In genomic region chr21:44331209-44331608, GRCh38 we compare ENCODE assay signal across 29 cellular contexts. TPM values are rescaled to one million over a fixed set of nuclear protein-coding genes. Genes with fewer than 3 reads are reported as not detected.
"Had no signal": no experiment of that assay in that cellular context is flagged by ENCODE, and none has a peak within 500 bp of the region (broad histone marks: within the 10 kb centered on the region; RNA-seq: fewer than 3 reads in every experiment).

No MANE protein-coding gene starts in this region.

- ATAC-seq: lower lobe of right lung, natural killer cell, T-helper 17 cell, upper lobe of right lung had no signal

- FAIRE-seq: endothelial cell of umbilical vein had no signal

- H3K4me1 ChIP-seq: ascending aorta, lower lobe of right lung, prostate gland, stomach, upper lobe of right lung had no signal

- H3K27me3 Mint-ChIP-seq: activated CD4-positive, alpha-beta memory T cell treated with anti-CD3 and anti-CD28 coated beads, Interleukin-2, amount 10 ng/mL, durations not matched to agents 7 days and 5 days; activated CD4-positive, alpha-beta T cell treated with anti-CD3 and anti-CD28 coated beads, Interleukin-2, amount 10 ng/mL, durations not matched to agents 7 days and 5 days; activated naive CD8-positive, alpha-beta T cell; brain; T-helper 17 cell had no signal

- H3K27me3 ChIP-seq: ascending aorta, stomach, thyroid gland, upper lobe of right lung had no signal

- H3K27ac Mint-ChIP-seq: activated CD4-positive, alpha-beta memory T cell treated with anti-CD3 and anti-CD28 coated beads, Interleukin-2, amount 10 ng/mL, durations not matched to agents 7 days and 5 days; activated CD4-positive, alpha-beta T cell treated with anti-CD3 and anti-CD28 coated beads, Interleukin-2, amount 10 ng/mL, durations not matched to agents 7 days and 5 days; activated naive CD8-positive, alpha-beta T cell; activated T-helper 2 cell treated with anti-CD3 and anti-CD28 coated beads, Interferon-gamma antibody, Interleukin-2, Interleukin-4, amounts not matched to agents 10 μg/mL and 5 μg/mL and 100 μg/mL, durations not matched to agents 14 hours and 24 hours and 36 hours; natural killer cell; T-helper 17 cell had no signal

- H3K27ac ChIP-seq: ascending aorta, lower lobe of right lung, prostate gland, skin epidermis, stomach, thyroid gland, upper lobe of right lung had no signal

- H3K4me1 Mint-ChIP-seq: activated CD4-positive, alpha-beta memory T cell treated with anti-CD3 and anti-CD28 coated beads, Interleukin-2, amount 10 ng/mL, durations not matched to agents 7 days and 5 days; activated CD4-positive, alpha-beta T cell treated with anti-CD3 and anti-CD28 coated beads, Interleukin-2, amount 10 ng/mL, durations not matched to agents 7 days and 5 days had no signal

- H3K9me3 ChIP-seq: ascending aorta, lower lobe of right lung, prostate gland, stomach, thyroid gland, upper lobe of right lung had no signal

- H3K36me3 ChIP-seq: prostate gland had no signal

- H3K4me3 ChIP-seq: ascending aorta, lower lobe of right lung, prostate gland, skin epidermis, stomach, thyroid gland, upper lobe of right lung had no signal

- H3K4me3 Mint-ChIP-seq: activated CD4-positive, alpha-beta memory T cell treated with anti-CD3 and anti-CD28 coated beads, Interleukin-2, amount 10 ng/mL, durations not matched to agents 7 days and 5 days; activated CD4-positive, alpha-beta T cell treated with anti-CD3 and anti-CD28 coated beads, Interleukin-2, amount 10 ng/mL, durations not matched to agents 7 days and 5 days; activated naive CD8-positive, alpha-beta T cell; natural killer cell; T-helper 17 cell had no signal

- H3K36me3 Mint-ChIP-seq: activated naive CD8-positive, alpha-beta T cell; natural killer cell had no signal

- H3K9me3 Mint-ChIP-seq: activated CD4-positive, alpha-beta memory T cell treated with anti-CD3 and anti-CD28 coated beads, Interleukin-2, amount 10 ng/mL, durations not matched to agents 7 days and 5 days; activated CD4-positive, alpha-beta T cell treated with anti-CD3 and anti-CD28 coated beads, Interleukin-2, amount 10 ng/mL, durations not matched to agents 7 days and 5 days; activated T-helper 2 cell treated with anti-CD3 and anti-CD28 coated beads, Interferon-gamma antibody, Interleukin-2, Interleukin-4, amounts not matched to agents 10 μg/mL and 5 μg/mL and 100 μg/mL, durations not matched to agents 14 hours and 24 hours and 36 hours; brain; natural killer cell had no signal

- DNase-seq: activated CD4-positive, alpha-beta memory T cell treated with anti-CD3 and anti-CD28 coated beads, Interleukin-2, amount 10 ng/mL, durations not matched to agents 7 days and 5 days; activated CD4-positive, alpha-beta T cell treated with anti-CD3 and anti-CD28 coated beads, Interleukin-2, amount 10 ng/mL, durations not matched to agents 7 days and 5 days; activated CD4-positive, CD25-positive, alpha-beta regulatory T cell treated with anti-CD3 and anti-CD28 coated beads, Interleukin-2, amount 50 U/mL, for 72 hours; activated CD8-positive, alpha-beta memory T cell treated with anti-CD3 and anti-CD28 coated beads, Interleukin-2, amount 50 U/mL, for 48 hours; activated T-cell treated with anti-CD3 and anti-CD28 coated beads, Interleukin-2, amount 50 U/mL, for 48 hours; cortex of kidney; kidney glomerular epithelial cell; lower lobe of right lung; natural killer cell; retina; stimulated activated CD4-positive, alpha-beta T cell treated with anti-CD3 and anti-CD28 coated beads, Interleukin-12 subunit alpha, Interleukin-12 subunit beta, amount 100 ng/mL, for 4 hours; stimulated activated CD4-positive, alpha-beta T cell treated with anti-CD3 and anti-CD28 coated beads, Interleukin-4, amount 100 ng/mL, for 1 hour; stomach; SW 1271; T-helper 17 cell; thyroid gland; upper lobe of right lung had no signal

RNA-seq across cellular contexts. Expression of gene TRPM2, which starts 22.2 kb away (rescaled TPM):
- total RNA-seq: endothelial cell of umbilical vein, fibroblast of lung had no signal
- polyA plus RNA-seq: endothelial cell of umbilical vein, fibroblast of lung had no signal

RNA-seq across cellular contexts. Expression of gene AIRE, which starts 45.5 kb away (rescaled TPM):
- total RNA-seq: activated T-helper 2 cell treated with anti-CD3 and anti-CD28 coated beads, Interferon-gamma antibody, Interleukin-2, Interleukin-4, amounts not matched to agents 10 μg/mL and 5 μg/mL and 100 μg/mL, durations not matched to agents 14 hours and 24 hours and 36 hours; chondrocyte; fibroblast of lung; fibroblast of villous mesenchyme; left lobe of liver; lower lobe of right lung; natural killer cell; osteoblast; prostate gland; upper lobe of right lung had no signal
- polyA plus RNA-seq: fibroblast of lung, stomach had no signal
